ENCODE assay signal across 19 cellular contexts in the genomic region with DNA sequence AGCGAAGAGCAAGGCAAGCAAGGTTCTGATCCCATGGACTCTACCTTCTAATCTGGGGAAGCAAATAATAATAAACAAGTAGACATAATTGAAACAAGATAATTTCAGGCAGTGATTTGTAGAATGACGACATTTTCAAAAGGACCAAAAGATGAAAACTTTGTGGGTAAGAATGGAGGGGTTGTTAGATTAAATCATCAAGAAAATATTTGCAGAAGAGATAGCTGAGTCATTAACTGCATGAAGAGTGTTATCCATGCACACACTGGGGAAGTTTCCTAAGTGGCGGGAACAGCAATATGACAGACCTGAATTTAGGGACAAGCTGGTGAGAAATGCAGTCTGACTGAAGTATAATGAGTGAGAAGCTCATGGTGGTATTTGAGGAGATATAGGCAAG.
"Had no signal": no experiment of that assay in that cellular context is flagged by ENCODE, and none has a peak within 500 bp of the region (broad histone marks: within the 10 kb centered on the region; RNA-seq: fewer than 3 reads in every experiment).

No MANE protein-coding gene starts in this region.

- H3K4me3 ChIP-seq: body of pancreas, esophagus squamous epithelium, right atrium auricular region had no signal

- H3K27me3 ChIP-seq: body of pancreas, esophagus squamous epithelium, right atrium auricular region had no signal

- ATAC-seq: activated CD8-positive, alpha-beta memory T cell treated with anti-CD3 and anti-CD28 coated beads, Interleukin-2, amount 10 ng/mL, durations not matched to agents 7 days and 5 days; body of pancreas; natural killer cell treated with Interleukin-12 subunit alpha and Interleukin-12 subunit beta and Interleukin-15 and Interleukin-18, amount 100 ng/mL, for 72 hours had no signal

- H3K9me3 Mint-ChIP-seq: activated T-cell treated with anti-CD3 and anti-CD28 coated beads, Interleukin-2, amount 50 U/mL, for 24 hours had no signal

- H3K27ac ChIP-seq: body of pancreas, esophagus squamous epithelium, right atrium auricular region, VCaP had no signal

- H3K4me1 Mint-ChIP-seq: activated CD8-positive, alpha-beta memory T cell treated with anti-CD3 and anti-CD28 coated beads, Interleukin-2, amount 10 ng/mL, durations not matched to agents 7 days and 5 days; activated naive CD4-positive, alpha-beta T cell treated with anti-CD3 and anti-CD28 coated beads, Interleukin-2, amount 10 ng/mL, durations not matched to agents 7 days and 5 days; central memory CD8-positive, alpha-beta T cell had no signal

- H3K9me3 ChIP-seq: body of pancreas, esophagus squamous epithelium, right atrium auricular region had no signal

- H3K36me3 Mint-ChIP-seq: activated CD8-positive, alpha-beta memory T cell treated with anti-CD3 and anti-CD28 coated beads, Interleukin-2, amount 10 ng/mL, durations not matched to agents 7 days and 5 days; activated naive CD4-positive, alpha-beta T cell treated with anti-CD3 and anti-CD28 coated beads, Interleukin-2, amount 10 ng/mL, durations not matched to agents 7 days and 5 days; natural killer cell treated with Interleukin-12 subunit alpha and Interleukin-12 subunit beta and Interleukin-15 and Interleukin-18, amount 100 ng/mL, for 72 hours had no signal

- H3K27me3 Mint-ChIP-seq: activated CD8-positive, alpha-beta memory T cell treated with anti-CD3 and anti-CD28 coated beads, Interleukin-2, amount 10 ng/mL, durations not matched to agents 7 days and 5 days; activated naive CD4-positive, alpha-beta T cell treated with anti-CD3 and anti-CD28 coated beads, Interleukin-2, amount 10 ng/mL, durations not matched to agents 7 days and 5 days; activated T-cell treated with anti-CD3 and anti-CD28 coated beads, Interleukin-2, amount 50 U/mL, for 24 hours; central memory CD8-positive, alpha-beta T cell; natural killer cell treated with Interleukin-12 subunit alpha and Interleukin-12 subunit beta and Interleukin-15 and Interleukin-18, amount 100 ng/mL, for 72 hours had no signal

- DNase-seq: activated CD4-positive, alpha-beta T cell treated with anti-CD3 and anti-CD28 coated beads, Interleukin-2, amount 50 U/mL, for 48 hours; activated CD8-positive, alpha-beta memory T cell treated with anti-CD3 and anti-CD28 coated beads, Interleukin-2, amount 10 ng/mL, durations not matched to agents 7 days and 5 days; activated naive CD4-positive, alpha-beta T cell treated with anti-CD3 and anti-CD28 coated beads, Interleukin-2, amount 10 ng/mL, durations not matched to agents 7 days and 5 days; activated T-cell treated with anti-CD3 and anti-CD28 coated beads, Interleukin-2, amount 50 U/mL, for 24 hours; body of pancreas; cortex of kidney; effector CD4-positive, alpha-beta T cell; esophagus squamous epithelium; hypothalamus; occipital lobe; stimulated activated CD4-positive, alpha-beta T cell treated with anti-CD3 and anti-CD28 coated beads, Interleukin-15, amount 100 ng/mL, for 24 hours; stimulated activated CD4-positive, alpha-beta T cell treated with anti-CD3 and anti-CD28 coated beads, Interleukin-4, amount 100 ng/mL, for 1 hour; stimulated activated naive CD4-positive, alpha-beta T cell treated with Interleukin-2 at 50 U/mL for 16 hours; T1000; trophoblast cell had no signal

- H3K27ac Mint-ChIP-seq: activated CD8-positive, alpha-beta memory T cell treated with anti-CD3 and anti-CD28 coated beads, Interleukin-2, amount 10 ng/mL, durations not matched to agents 7 days and 5 days; activated naive CD4-positive, alpha-beta T cell treated with anti-CD3 and anti-CD28 coated beads, Interleukin-2, amount 10 ng/mL, durations not matched to agents 7 days and 5 days; activated T-cell treated with anti-CD3 and anti-CD28 coated beads, Interleukin-2, amount 50 U/mL, for 24 hours; natural killer cell treated with Interleukin-12 subunit alpha and Interleukin-12 subunit beta and Interleukin-15 and Interleukin-18, amount 100 ng/mL, for 72 hours had no signal

- H3K36me3 ChIP-seq: esophagus squamous epithelium, right atrium auricular region had no signal

- H3K4me3 Mint-ChIP-seq: activated CD8-positive, alpha-beta memory T cell treated with anti-CD3 and anti-CD28 coated beads, Interleukin-2, amount 10 ng/mL, durations not matched to agents 7 days and 5 days; activated naive CD4-positive, alpha-beta T cell treated with anti-CD3 and anti-CD28 coated beads, Interleukin-2, amount 10 ng/mL, durations not matched to agents 7 days and 5 days; activated T-cell treated with anti-CD3 and anti-CD28 coated beads, Interleukin-2, amount 50 U/mL, for 24 hours; central memory CD8-positive, alpha-beta T cell; natural killer cell treated with Interleukin-12 subunit alpha and Interleukin-12 subunit beta and Interleukin-15 and Interleukin-18, amount 100 ng/mL, for 72 hours had no signal

- H3K4me1 ChIP-seq: body of pancreas, esophagus squamous epithelium, right atrium auricular region had no signal
